In genomic region chr13:32427852-32428580, GRCh38 we compare ENCODE assay signal across 8 cellular contexts. TPM values are rescaled to one million over a fixed set of nuclear protein-coding genes. Genes with fewer than 3 reads are reported as not detected.
A peak's percentile ranks its signal among the peaks of the same experiment; 100 is the strongest.
DNase-seq lines count a peak whose midpoint lies in the region; ATAC-seq and TF ChIP-seq lines count a peak whose summit lies in the region.

Gene N4BP2L1 (minus strand): TSS chr13:32428130. CDS start chr13:32428082, 48 bp downstream.

- peaks cover 36% of the 10 kb centered on the region for H3K4me1 ChIP-seq in CD8-positive, alpha-beta memory T cell (ENCODE audit: insufficient read depth, low read length)
- peaks cover 7% of the 10 kb centered on the region for H3K4me1 ChIP-seq in RWPE2 (ENCODE audit: insufficient read depth, poor library complexity, severe bottlenecking)
- H3K4me1 ChIP-seq in suprapubic skin, result peaks cover 29% of the 10 kb centered on the region

- H3K27ac ChIP-seq in CD8-positive, alpha-beta memory T cell (ENCODE audit: low read depth, low read length), result peak within 1 kb of the TSS; percentile 87
- H3K27ac ChIP-seq in RWPE2 (ENCODE audit: poor library complexity, severe bottlenecking), result no peak within 1 kb of the TSS
- H3K27ac ChIP-seq in suprapubic skin, result peak within 1 kb of the TSS; percentile 95

- no peaks in the 10 kb centered on the region for H3K27me3 Mint-ChIP-seq in CD8-positive, alpha-beta memory T cell

- POLR2A ChIA-PET in CD8-positive, alpha-beta memory T cell (lab: Charles Lee), result interaction anchor here (0.9 to 3.3 kb wide), 7 partner anchors 92 to 159 kb away, joined by 3 to 41 read pairs (median 4); partner anchors contain the start of genes BRCA2, PDS5B and ZAR1L

- peak; percentile 73 for ATAC-seq in GM19395 (IDR thresholded peaks at IDR 0.05; ENCODE audit: unreplicated experiment)
- peak; percentile 65 for ATAC-seq in HG03571 (IDR thresholded peaks at IDR 0.05; ENCODE audit: unreplicated experiment)
- peak; percentile 57 for ATAC-seq in RWPE2 (ENCODE audit: low read depth)
- ATAC-seq in omental fat pad (ENCODE audit: low FRiP score), result peak; percentile 86

- TF ChIP-seq POLR2A in suprapubic skin (IDR thresholded peaks at IDR 0.05), result peak; percentile 68 to 93

- 1% methylated on average over 8 of the region's 40 CpGs for WGBS in suprapubic skin

- TF ChIP-seq EP300 in suprapubic skin (IDR thresholded peaks at IDR 0.05), result no peak

- CTCF ChIA-PET in CD8-positive, alpha-beta memory T cell (lab: Charles Lee), result interaction anchor here (0.8 to 1.2 kb wide), 5 partner anchors 15 to 241 kb away, joined by 3 to 4 read pairs (median 3); partner anchors contain the start of genes BRCA2 and ZAR1L

- peaks cover 40 to 53% (median 47%) of the 10 kb centered on the region in 3 donors for H3K4me1 Mint-ChIP-seq in CD8-positive, alpha-beta memory T cell

- H3K9me3 ChIP-seq in CD8-positive, alpha-beta memory T cell (ENCODE audit: low read length), result no peaks in the 10 kb centered on the region
- no peaks in the 10 kb centered on the region for H3K9me3 ChIP-seq in RWPE2 (ENCODE audit: severe bottlenecking)
- no peaks in the 10 kb centered on the region for H3K9me3 ChIP-seq in suprapubic skin

- DNase-seq in CD8-positive, alpha-beta memory T cell, result peak; percentile 82 to 92 (median 85)
- DNase-seq in RWPE2 (ENCODE audit: low spot score) (no peak), activated gamma-delta T cell (lab: John Stamatoyannopoulos, UW) (peak; percentile 72), glomerular visceral epithelial cell (ENCODE audit: extremely low spot score) (peak; percentile 74), omental fat pad (ENCODE audit: low spot score) (peak; percentile 47), suprapubic skin (ENCODE audit: low spot score in 2 of 2) (peak; percentile 88 to 89)

- H3K9me3 Mint-ChIP-seq in CD8-positive, alpha-beta memory T cell, result no peaks in the 10 kb centered on the region

- TF ChIP-seq CTCF in RWPE2 (IDR thresholded peaks at IDR 0.05; ENCODE audit: poor library complexity, severe bottlenecking) (no peak), omental fat pad (IDR thresholded peaks at IDR 0.05) (no peak), suprapubic skin (IDR thresholded peaks at IDR 0.05) (no peak)

- H3K36me3 ChIP-seq in CD8-positive, alpha-beta memory T cell (ENCODE audit: insufficient read depth, low read length), result peaks cover 5% of the 10 kb centered on the region
- no peaks in the 10 kb centered on the region for H3K36me3 ChIP-seq in RWPE2 (ENCODE audit: low read depth)
- H3K36me3 ChIP-seq in suprapubic skin, result no peaks in the 10 kb centered on the region

- peak within 1 kb of the TSS; percentile 84 for H3K4me3 ChIP-seq in CD8-positive, alpha-beta memory T cell (ENCODE audit: low read length)
- H3K4me3 ChIP-seq in RWPE2 (ENCODE audit: severe bottlenecking) (peak within 1 kb of the TSS; percentile 61), suprapubic skin (peak within 1 kb of the TSS; percentile 96)

- H3K36me3 Mint-ChIP-seq in CD8-positive, alpha-beta memory T cell, result peaks cover 5 to 42% (median 5%) of the 10 kb centered on the region in 3 donors

- H3K27ac Mint-ChIP-seq in CD8-positive, alpha-beta memory T cell, result peak within 1 kb of the TSS; percentile 95 to 100 (median 98)

- peak within 1 kb of the TSS; percentile 92 to 100 (median 94) for H3K4me3 Mint-ChIP-seq in CD8-positive, alpha-beta memory T cell

- no peaks in the 10 kb centered on the region for H3K27me3 ChIP-seq in CD8-positive, alpha-beta memory T cell (ENCODE audit: insufficient read depth, low read length, poor library complexity, severe bottlenecking)
- H3K27me3 ChIP-seq in RWPE2 (ENCODE audit: insufficient read depth, poor library complexity, severe bottlenecking) (no peaks in the 10 kb centered on the region), suprapubic skin (no peaks in the 10 kb centered on the region)

RNA-seq across cellular contexts. Expression of gene N4BP2L1, which starts in this region (rescaled TPM):
- total RNA-seq in CD8-positive, alpha-beta memory T cell, result 10 to 100 TPM; 15.1 to 16.8 TPM
- polyA plus RNA-seq in CD8-positive, alpha-beta memory T cell, result 54.3 TPM
- 10 to 100 TPM; 10.6 to 28.4 (median 16.3) TPM for total RNA-seq in omental fat pad
- total RNA-seq in suprapubic skin, result 10 to 100 TPM; 31.3 to 71.5 (median 34.6) TPM
